In genomic region chr7:107201795-107202450, GRCh38 we compare ENCODE assay signal across 7 cellular contexts. TPM values are rescaled to one million over a fixed set of nuclear protein-coding genes. Genes with fewer than 3 reads are reported as not detected.
DNase-seq lines count a peak whose midpoint lies in the region; ATAC-seq, FAIRE-seq and TF ChIP-seq lines count a peak whose summit lies in the region.

No MANE protein-coding gene starts in this region.

- no peak for TF ChIP-seq POLR2A in GM12878 (IDR thresholded peaks at IDR 0.05; ENCODE audit: low read depth, low read length)

- POLR2A ChIA-PET in GM10248 (lab: Yijun Ruan, JAX) (interaction anchor here (0.6 kb wide), 1 partner anchor 1834 kb away, joined by 3 read pairs; no protein-coding TSS in a partner anchor), GM12878 (lab: Charles Lee) (interaction anchor here (0.6 kb wide), 1 partner anchor 568 kb away, joined by 3 read pairs; no protein-coding TSS in a partner anchor)

- no peaks in the 10 kb centered on the region for H3K79me2 ChIP-seq in GM12878 (ENCODE audit: control insufficient read depth, insufficient read depth, low read length)

- BruUV-seq in GM12878 (replicated peaks; lab: Mats Ljungman, UMichigan), result no TSS peak

- peaks cover 0 to 11% of the 10 kb centered on the region in 2 experiments; a peak in 2 of 4 replicates for H3K36me3 ChIP-seq in GM12878 (ENCODE audit: control insufficient read depth in 2 of 2, insufficient read depth in 2 of 2, low read length in 1 of 2)
- H3K36me3 ChIP-seq in subcutaneous abdominal adipose tissue (ENCODE audit: control insufficient read depth in 5 of 5, insufficient read depth in 5 of 5, low read length in 5 of 5), result peaks cover 67 to 87% (median 77%) of the 10 kb centered on the region in 5 donors

- H3K4me2 ChIP-seq in GM12878 (ENCODE audit: control insufficient read depth, insufficient read depth), result no peak overlapping the region

- ATAC-seq in HG03378 (IDR thresholded peaks at IDR 0.05; ENCODE audit: unreplicated experiment) (peak; percentile 60), GM12878 (peak; percentile 92)

- SMC1A ChIA-PET in GM12878 (lab: Charles Lee; ENCODE audit: uncharacterized antibody, unreplicated experiment), result interaction anchor here (0.7 to 2.7 kb wide), 8 partner anchors 8 to 539 kb away, joined by 3 to 13 read pairs (median 4); no protein-coding TSS in a partner anchor

- H4K20me1 ChIP-seq in GM12878 (ENCODE audit: control insufficient read depth, insufficient read depth), result no peaks in the 10 kb centered on the region

- FAIRE-seq in GM12878 (lab: Jason Lieb, UNC), result no peak

- H3K27ac ChIP-seq in GM12878 (ENCODE audit: control insufficient read depth, insufficient read depth), result no peak overlapping the region
- peak overlapping the region; percentile 1 for H3K27ac ChIP-seq in subcutaneous abdominal adipose tissue (ENCODE audit: low read depth, low read length)

- TF ChIP-seq EP300 in GM12878 (IDR thresholded peaks at IDR 0.05; ENCODE audit: borderline replicate concordance in 1 of 2, control insufficient read depth in 1 of 2, low read depth in 2 of 2, low read length in 2 of 2), result no peak

- DNase-seq in GM10248 (ENCODE audit: extremely low spot score), result peak; percentile 32
- peak; percentile 43 for DNase-seq in NCI-H82 treated with DMSO at 0.1 percent for 48 hours (lab: John Stamatoyannopoulos, UW; ENCODE audit: unreplicated experiment)
- no peak for DNase-seq in GM12878 (ENCODE audit: low read depth, low spot score)
- DNase-seq in iris pigment epithelial cell (ENCODE audit: low read depth), result peak; percentile 28
- no peak for DNase-seq in NOMO-1 treated with DMSO at 0.1 percent for 48 hours (lab: John Stamatoyannopoulos, UW; ENCODE audit: unreplicated experiment)

- in situ Hi-C loops in GM12878 (cut with MboI), result loop anchor here (10.0 kb wide), 1 partner anchor 523 kb away; no protein-coding TSS in a partner anchor

- H2AFZ ChIP-seq in GM12878 (ENCODE audit: control insufficient read depth, low read depth, low read length), result no peak overlapping the region

- H3K4me3 ChIP-seq in GM12878 (no peak overlapping the region), subcutaneous abdominal adipose tissue (ENCODE audit: low read depth in 1 of 5, low read length in 5 of 5) (no peak overlapping the region)

- H3K9me3 ChIP-seq in GM12878 (replicated peaks; ENCODE audit: control insufficient read depth, insufficient read depth, low read length) (no peaks in the 10 kb centered on the region), subcutaneous abdominal adipose tissue (ENCODE audit: control insufficient read depth in 5 of 5, low read length in 5 of 5) (no peaks in the 10 kb centered on the region)

- H3K27me3 ChIP-seq in GM12878 (replicated peaks in 1 of 2; ENCODE audit: control insufficient read depth in 2 of 2, insufficient read depth in 2 of 2, low read length in 1 of 2), result no peaks in the 10 kb centered on the region
- H3K27me3 ChIP-seq in subcutaneous abdominal adipose tissue (ENCODE audit: control insufficient read depth in 5 of 5, insufficient read depth in 4 of 5, low read length in 5 of 5), result no peaks in the 10 kb centered on the region

- H3K9ac ChIP-seq in GM12878 (ENCODE audit: control insufficient read depth, insufficient read depth, low read length) (no peak overlapping the region), subcutaneous abdominal adipose tissue (ENCODE audit: low read length in 5 of 5) (no peak overlapping the region)

- CTCF ChIA-PET in GM10248 (lab: Yijun Ruan, JAX) (interaction anchor here (1.6 to 1.8 kb wide), 3 partner anchors 12 to 28 kb away, joined by 3 to 7 read pairs (median 6); no protein-coding TSS in a partner anchor), GM12878 (lab: Yijun Ruan, JAX) (interaction anchor here (0.8 to 4.1 kb wide), 8 partner anchors 10 to 525 kb away, joined by 3 to 21 read pairs (median 6); partner anchors contain the start of gene HBP1)

- TF ChIP-seq RAD21 in GM12878 (IDR thresholded peaks at IDR 0.05; ENCODE audit: insufficient read depth, low read depth, low read length), result peak; percentile 66

- WGBS in GM12878 (ENCODE audit: insufficient coverage, insufficient replicate concordance, low lambda C conversion rate, missing lambda C conversion rate), result 84% methylated on average over 4 of the region's 4 CpGs

- TF ChIP-seq CTCF in GM10248 (IDR thresholded peaks at IDR 0.05; ENCODE audit: control extremely low read depth, extremely low read depth, low read depth, missing control alignments) (peak; percentile 59), GM12878 (IDR thresholded peaks at IDR 0.05 in 2 of 3, conservative IDR thresholded peaks at IDR 0.05 in 1 of 3; ENCODE audit: control insufficient read depth in 2 of 3, extremely low read depth in 1 of 3, insufficient read depth in 1 of 3, low read depth in 3 of 3, low read length in 3 of 3) (peak; percentile 38 to 60 (median 53); a peak in 5 of 6 replicates)

- H3K4me1 ChIP-seq in GM12878 (ENCODE audit: control insufficient read depth, insufficient read depth, low read length) (no peaks in the 10 kb centered on the region), subcutaneous abdominal adipose tissue (ENCODE audit: control insufficient read depth in 5 of 5, insufficient read depth in 5 of 5, low read length in 5 of 5) (peaks cover 0 to 19% (median 8%) of the 10 kb centered on the region in 5 donors)

- intact Hi-C loops in GM12878 (cut with micrococcal nuclease; ENCODE audit: unreplicated experiment), result loop anchor here (1.0 to 5.0 kb wide), 3 partner anchors 299 to 675 kb away; no protein-coding TSS in a partner anchor

- RAD21 ChIA-PET in GM12878 (lab: Charles Lee; ENCODE audit: unreplicated experiment), result interaction anchor here (1.6 kb wide), 1 partner anchor 28 kb away, joined by 4 read pairs; no protein-coding TSS in a partner anchor

TF ChIP-seq in GM12878, 131 proteins besides CTCF, POLR2A, EP300 and RAD21:
- TF ChIP-seq SMC3 (IDR thresholded peaks at IDR 0.05; ENCODE audit: borderline replicate concordance, low read length) (peak; percentile 58), HSF1 (IDR thresholded peaks at IDR 0.05; ENCODE audit: low read depth, low read length) (no peak)

RNA-seq across cellular contexts. Expression of gene HBP1, which starts 33.1 kb away (rescaled TPM):
- total RNA-seq in GM12878 (2013; cell fraction: nucleolus; rRNA removed), result 102 and 117 TPM in 2 replicates
- total RNA-seq in GM12878 (2014; rRNA removed) (9.0 and 12.9 TPM in 2 replicates), GM12878 (2014; rRNA removed; fragmentation: Illumina TruSeq; extraction: Trizol) (9.7 and 10.1 TPM in 2 replicates), GM12878 (2021) (7.0 and 7.5 TPM in 2 replicates)
- 11.0 TPM for polyA plus RNA-seq in GM12878 (2011; ENCODE audit: low read depth)
- polyA plus RNA-seq in GM12878 (2011; rRNA removed) (30.9 and 36.9 TPM in 2 replicates), GM12878 (2014; fragmentation: Illumina TruSeq; extraction: Trizol) (8.0 and 8.4 TPM in 2 replicates), GM12878 (2014; fragmentation: Nextera tagmentation; extraction: Ambion mirVana) (10 to 100 TPM in 1 of 2 experiments, 1 to 10 TPM in 1; 8.5 to 10.2 TPM), GM12878 (2014; rRNA removed) (5.8 and 6.1 TPM in 2 replicates), GM12878 (2016; fragmentation: Nextera tagmentation; extraction: Ambion mirVana) (10 to 100 TPM; 11.4 to 11.5 TPM)
- polyA plus RNA-seq in GM12878 (2011; cell fraction: cytosol; rRNA removed), result 14.2 and 23.9 TPM in 2 replicates
- polyA plus RNA-seq in GM12878 (2011; cell fraction: nucleus; rRNA removed), result 20.4 and 27.3 TPM in 2 replicates
- 27.3 and 28.4 TPM in 2 replicates for polyA plus RNA-seq in GM12878 (2012)
- 34.5 and 48.2 TPM in 2 replicates for polyA minus RNA-seq in GM12878 (2011; rRNA and poly(A)+ RNA removed)
- 10.1 and 10.2 TPM in 2 replicates for polyA minus RNA-seq in GM12878 (2011; cell fraction: cytosol; rRNA and poly(A)+ RNA removed)
- 24.0 and 27.3 TPM in 2 replicates for polyA minus RNA-seq in GM12878 (2011; cell fraction: nucleus; rRNA and poly(A)+ RNA removed)

Comparison
In these comparisons a context has a peak if more than half of its experiments do, and no peak if none do; other contexts are left out.
1. DNase-seq: peak in GM10248 (single experiment), NCI-H82 treated with DMSO at 0.1 percent for 48 hours (single experiment) and iris pigment epithelial cell (single experiment); none in GM12878 (single experiment) and NOMO-1 treated with DMSO at 0.1 percent for 48 hours (single experiment).